Comparison of ENCODE assay signal across 16 cellular contexts in genomic region chr7:137007001-137007725, GRCh38.
A peak's percentile ranks its signal among the peaks of the same experiment; 100 is the strongest.
DNase-seq lines count a peak whose midpoint lies in the region; ATAC-seq, FAIRE-seq and TF ChIP-seq lines count a peak whose summit lies in the region.
"Had no signal": no experiment of that assay in that cellular context is flagged by ENCODE, and none has a peak within 500 bp of the region (broad histone marks: within the 10 kb centered on the region; RNA-seq: fewer than 3 reads in every experiment).

No MANE protein-coding gene starts in this region.

- H3K27ac Mint-ChIP-seq in astrocyte (ENCODE audit: unreplicated experiment) = peak overlapping the region; percentile 43
- H3K27ac Mint-ChIP-seq: activated naive CD8-positive, alpha-beta T cell treated with anti-CD3 and anti-CD28 coated beads, Interleukin-2, amount 50 U/mL, for 24 hours; immature natural killer cell; natural killer cell treated with Interleukin-12 subunit alpha and Interleukin-12 subunit beta and Interleukin-15 and Interleukin-18, amount 100 ng/mL, for 72 hours; stimulated activated naive CD8-positive, alpha-beta T cell treated with anti-CD3 and anti-CD28 coated beads, Interleukin-15, Interleukin-2, amounts not matched to agents 100 ng/mL and 50 ng/mL, for 24 hours; T-helper 17 cell had no signal

- H4K20me1 ChIP-seq in astrocyte (ENCODE audit: insufficient read depth, low read length) (no peaks in the 10 kb centered on the region), smooth muscle cell (ENCODE audit: low read depth) (no peaks in the 10 kb centered on the region)

- H3K79me2 ChIP-seq in astrocyte (ENCODE audit: insufficient read depth, low read length) = no peaks in the 10 kb centered on the region
- H3K79me2 ChIP-seq in smooth muscle cell (ENCODE audit: low read depth) = no peaks in the 10 kb centered on the region

- H3K9me3 ChIP-seq in cardiac muscle cell (ENCODE audit: low read depth) (no peaks in the 10 kb centered on the region), astrocyte (ENCODE audit: insufficient read depth, low read depth, low read length) (no peaks in the 10 kb centered on the region), smooth muscle cell (replicated peaks; ENCODE audit: low read depth) (no peaks in the 10 kb centered on the region)
- H3K9me3 ChIP-seq: A549 had no signal

- intact Hi-C loops in left cardiac atrium (cut with DNase I) = no loop called here

- TF ChIP-seq CTCF in cardiac muscle cell (IDR thresholded peaks at IDR 0.05; ENCODE audit: low read depth, low read length) (no peak), astrocyte (IDR thresholded peaks at IDR 0.05; ENCODE audit: insufficient read depth, low read depth, low read length) (no peak), fibroblast of villous mesenchyme (IDR thresholded peaks at IDR 0.05; ENCODE audit: insufficient read depth, low read depth, low read length) (no peak), smooth muscle cell (IDR thresholded peaks at IDR 0.05; ENCODE audit: borderline replicate concordance, insufficient read depth, poor library complexity, severe bottlenecking) (no peak)

- H2AFZ ChIP-seq in astrocyte (ENCODE audit: low read depth, low read length) = no peak overlapping the region
- peak overlapping the region; percentile 0 for H2AFZ ChIP-seq in smooth muscle cell (ENCODE audit: low read depth)

- DNase-seq in cardiac muscle cell (ENCODE audit: low read depth in 1 of 2, low spot score in 1 of 2) (no peak), left cardiac atrium (no peak), astrocyte (ENCODE audit: low read depth) (no peak), fibroblast of villous mesenchyme (ENCODE audit: low read depth) (peak; percentile 89), smooth muscle cell (lab: John Stamatoyannopoulos, UW; ENCODE audit: unreplicated experiment) (no peak), cerebellar nuclear complex (lab: John Stamatoyannopoulos, UW) (no peak), NK-92 (lab: John Stamatoyannopoulos, UW; ENCODE audit: unreplicated experiment) (no peak)
- DNase-seq: activated naive CD8-positive, alpha-beta T cell treated with anti-CD3 and anti-CD28 coated beads, Interleukin-2, amount 50 U/mL, for 24 hours; immature natural killer cell; MV-4-11; NCI-H2029 treated with DMSO at 0.1 percent for 48 hours; T-helper 17 cell had no signal

- H3K9ac ChIP-seq in astrocyte (ENCODE audit: low read length) (no peak overlapping the region), smooth muscle cell (ENCODE audit: low read depth) (peak overlapping the region; percentile 15)

- H3K4me1 Mint-ChIP-seq in astrocyte (ENCODE audit: low read depth, unreplicated experiment) = peaks cover 10% of the 10 kb centered on the region
- H3K4me1 Mint-ChIP-seq: activated naive CD8-positive, alpha-beta T cell treated with anti-CD3 and anti-CD28 coated beads, Interleukin-2, amount 50 U/mL, for 24 hours; immature natural killer cell; T-helper 17 cell had no signal

- peaks cover 5% of the 10 kb centered on the region for H3K36me3 ChIP-seq in cardiac muscle cell
- H3K36me3 ChIP-seq in astrocyte (ENCODE audit: insufficient read depth, low read length) = no peaks in the 10 kb centered on the region
- H3K36me3 ChIP-seq in smooth muscle cell (ENCODE audit: low read depth) = no peaks in the 10 kb centered on the region

- 27% methylated on average over 4 of the region's 4 CpGs for WGBS in smooth muscle cell (ENCODE audit: low lambda C conversion rate)

- H3F3A ChIP-seq in smooth muscle cell (ENCODE audit: low read depth) = no peaks in the 10 kb centered on the region

- H3K4me3 Mint-ChIP-seq in astrocyte (ENCODE audit: unreplicated experiment) = no peak overlapping the region
- H3K4me3 Mint-ChIP-seq: activated naive CD8-positive, alpha-beta T cell treated with anti-CD3 and anti-CD28 coated beads, Interleukin-2, amount 50 U/mL, for 24 hours; immature natural killer cell; natural killer cell treated with Interleukin-12 subunit alpha and Interleukin-12 subunit beta and Interleukin-15 and Interleukin-18, amount 100 ng/mL, for 72 hours; stimulated activated naive CD8-positive, alpha-beta T cell treated with anti-CD3 and anti-CD28 coated beads, Interleukin-15, Interleukin-2, amounts not matched to agents 100 ng/mL and 50 ng/mL, for 24 hours; T-helper 17 cell had no signal

- H3K27ac ChIP-seq in cardiac muscle cell = peak overlapping the region; percentile 70
- H3K27ac ChIP-seq in astrocyte (ENCODE audit: low read depth, low read length) = no peak overlapping the region
- H3K27ac ChIP-seq in smooth muscle cell (ENCODE audit: low read depth) = peak overlapping the region; percentile 66
- H3K27ac ChIP-seq: A549 had no signal

- no peak for FAIRE-seq in astrocyte (lab: Jason Lieb, UNC)
- FAIRE-seq: A549 had no signal

- H3K27me3 Mint-ChIP-seq in astrocyte (ENCODE audit: low read depth, unreplicated experiment) = no peaks in the 10 kb centered on the region
- H3K27me3 Mint-ChIP-seq: activated naive CD8-positive, alpha-beta T cell treated with anti-CD3 and anti-CD28 coated beads, Interleukin-2, amount 50 U/mL, for 24 hours; natural killer cell treated with Interleukin-12 subunit alpha and Interleukin-12 subunit beta and Interleukin-15 and Interleukin-18, amount 100 ng/mL, for 72 hours; stimulated activated naive CD8-positive, alpha-beta T cell treated with anti-CD3 and anti-CD28 coated beads, Interleukin-15, Interleukin-2, amounts not matched to agents 100 ng/mL and 50 ng/mL, for 24 hours; T-helper 17 cell had no signal

- no peaks in the 10 kb centered on the region for H3K27me3 ChIP-seq in cardiac muscle cell
- no peaks in the 10 kb centered on the region for H3K27me3 ChIP-seq in astrocyte (ENCODE audit: insufficient read depth, low read length)
- H3K27me3 ChIP-seq in smooth muscle cell (ENCODE audit: low read depth) = no peaks in the 10 kb centered on the region

- H3K4me2 ChIP-seq in astrocyte (ENCODE audit: low read length) (no peak overlapping the region), smooth muscle cell (peak overlapping the region; percentile 39)
- H3K4me2 ChIP-seq: A549 had no signal

- no peak for ATAC-seq in left cardiac atrium
- ATAC-seq in HG03354 (IDR thresholded peaks at IDR 0.05; ENCODE audit: poor library complexity, severe bottlenecking, unreplicated experiment) = no peak
- ATAC-seq: A549; activated naive CD8-positive, alpha-beta T cell treated with anti-CD3 and anti-CD28 coated beads, Interleukin-2, amount 50 U/mL, for 24 hours; natural killer cell treated with Interleukin-12 subunit alpha and Interleukin-12 subunit beta and Interleukin-15 and Interleukin-18, amount 100 ng/mL, for 72 hours; T-helper 17 cell had no signal

- no peaks in the 10 kb centered on the region for H3K36me3 Mint-ChIP-seq in astrocyte (ENCODE audit: low read depth, unreplicated experiment)
- H3K36me3 Mint-ChIP-seq: immature natural killer cell; natural killer cell treated with Interleukin-12 subunit alpha and Interleukin-12 subunit beta and Interleukin-15 and Interleukin-18, amount 100 ng/mL, for 72 hours had no signal

- no peaks in the 10 kb centered on the region for H3K9me3 Mint-ChIP-seq in astrocyte (ENCODE audit: unreplicated experiment)
- H3K9me3 Mint-ChIP-seq: stimulated activated naive CD8-positive, alpha-beta T cell treated with anti-CD3 and anti-CD28 coated beads, Interleukin-15, Interleukin-2, amounts not matched to agents 100 ng/mL and 50 ng/mL, for 24 hours had no signal

- H3K4me1 ChIP-seq in cardiac muscle cell (ENCODE audit: low read depth) = peaks cover 39% of the 10 kb centered on the region
- no peaks in the 10 kb centered on the region for H3K4me1 ChIP-seq in astrocyte (ENCODE audit: insufficient read depth, low read length)
- H3K4me1 ChIP-seq in smooth muscle cell (ENCODE audit: low read depth) = no peaks in the 10 kb centered on the region
- H3K4me1 ChIP-seq: A549 had no signal

- H3K4me3 ChIP-seq in cardiac muscle cell (no peak overlapping the region), astrocyte (ENCODE audit: insufficient read depth, low read depth, low read length) (no peak overlapping the region), fibroblast of villous mesenchyme (ENCODE audit: low read depth, low read length) (no peak overlapping the region), smooth muscle cell (no peak overlapping the region)
- H3K4me3 ChIP-seq: A549 had no signal
